8 cellular contexts compared by ENCODE assay signal in the genomic region with DNA sequence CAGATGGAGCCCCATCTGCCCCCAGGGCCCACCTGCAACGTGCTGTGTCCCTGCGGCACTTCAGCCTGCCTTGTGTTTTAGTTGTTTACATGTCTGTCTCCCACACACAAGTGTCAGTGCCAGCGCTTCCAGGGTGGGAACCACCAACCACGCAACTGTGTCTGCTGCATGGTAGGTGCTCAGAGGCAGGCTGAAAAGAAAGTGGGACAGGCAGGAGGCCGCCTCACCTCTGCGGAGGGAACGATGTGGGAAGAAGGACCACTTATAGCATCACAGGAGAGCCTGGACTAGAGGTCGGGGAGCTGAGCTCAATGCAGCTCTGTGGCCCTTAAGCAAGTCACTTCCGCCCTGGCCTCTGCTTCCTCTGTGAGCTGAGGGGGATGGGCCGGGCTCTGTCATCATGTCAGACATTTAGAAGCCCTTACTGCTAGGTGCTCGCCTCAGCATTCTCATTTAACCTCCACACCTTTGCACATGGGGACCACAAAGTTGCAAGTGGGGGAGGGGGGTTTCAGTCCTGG. TPM values are rescaled to one million over a fixed set of nuclear protein-coding genes. Genes with fewer than 3 reads are reported as not detected.
DNase-seq lines count a peak whose midpoint lies in the region; ATAC-seq and TF ChIP-seq lines count a peak whose summit lies in the region.

No MANE protein-coding gene starts in this region.

- H3K27ac ChIP-seq in right cardiac atrium (ENCODE audit: low read length) (peak overlapping the region; percentile 24), prostate gland (no peak overlapping the region)

- peak; percentile 97 for ATAC-seq in activated T-cell treated with anti-CD3 and anti-CD28 coated beads, Interleukin-2, amount 50 U/mL, for 4 hours
- ATAC-seq in right cardiac atrium = peak in 1 of 2 donors; percentile 24
- ATAC-seq in HG03025 (IDR thresholded peaks at IDR 0.05; ENCODE audit: low FRiP score, unreplicated experiment) = no peak

- H3K9me3 Mint-ChIP-seq in activated T-cell treated with anti-CD3 and anti-CD28 coated beads, Interleukin-2, amount 50 U/mL, for 4 hours = no peaks in the 10 kb centered on the region

- peaks cover 34% of the 10 kb centered on the region for H3K4me1 ChIP-seq in right cardiac atrium (ENCODE audit: control insufficient read depth, insufficient read depth, low read length)
- peaks cover 3% of the 10 kb centered on the region for H3K4me1 ChIP-seq in prostate gland (replicated peaks)

- H3K27me3 Mint-ChIP-seq in activated T-cell treated with anti-CD3 and anti-CD28 coated beads, Interleukin-2, amount 50 U/mL, for 4 hours (ENCODE audit: low read depth) = no peaks in the 10 kb centered on the region

- peaks cover 3% of the 10 kb centered on the region for H3K36me3 Mint-ChIP-seq in activated T-cell treated with anti-CD3 and anti-CD28 coated beads, Interleukin-2, amount 50 U/mL, for 4 hours (ENCODE audit: insufficient read depth)

- H3K4me3 ChIP-seq in right cardiac atrium (ENCODE audit: low read length) (no peak overlapping the region), prostate gland (no peak overlapping the region)

- DNase-seq in GM10248 (ENCODE audit: extremely low spot score) (peak; percentile 75), NCI-H69 (lab: John Stamatoyannopoulos, UW) (peak; percentile 82), right cardiac atrium (peak; percentile 61 to 87 (median 79)), prostate gland (ENCODE audit: low spot score) (no peak), HuH-7 (ENCODE audit: low spot score) (no peak)
- peak; percentile 64 for DNase-seq in activated T-cell treated with anti-CD3 and anti-CD28 coated beads, Interleukin-2, amount 50 U/mL, for 4 hours
- DNase-seq in stimulated activated CD4-positive, alpha-beta T cell treated with anti-CD3 and anti-CD28 coated beads, Interleukin-4, amount 100 ng/mL, for 4 hours = peak; percentile 66 to 70

- intact Hi-C loops in right cardiac atrium (cut with DNase I) = no loop called here
- intact Hi-C loops in prostate gland (cut with DNase I) = no loop called here

- TF ChIP-seq CTCF in GM10248 (IDR thresholded peaks at IDR 0.05; ENCODE audit: control extremely low read depth, extremely low read depth, low read depth, missing control alignments) (no peak), prostate gland (IDR thresholded peaks at IDR 0.05) (no peak)

- H3K36me3 ChIP-seq in prostate gland = no peaks in the 10 kb centered on the region

- peaks cover 50% of the 10 kb centered on the region for H3K4me1 Mint-ChIP-seq in activated T-cell treated with anti-CD3 and anti-CD28 coated beads, Interleukin-2, amount 50 U/mL, for 4 hours (ENCODE audit: low read depth)

- H3K27me3 ChIP-seq in right cardiac atrium (ENCODE audit: control insufficient read depth, insufficient read depth) (no peaks in the 10 kb centered on the region), prostate gland (replicated peaks; ENCODE audit: insufficient read depth) (no peaks in the 10 kb centered on the region)

- WGBS in right cardiac atrium = 59% methylated on average over 11 of the region's 11 CpGs
- 71% methylated on average over 10 of the region's 11 CpGs for WGBS in prostate gland

- TF ChIP-seq POLR2A in prostate gland (IDR thresholded peaks at IDR 0.05) = no peak

- peak overlapping the region; percentile 78 for H3K4me3 Mint-ChIP-seq in activated T-cell treated with anti-CD3 and anti-CD28 coated beads, Interleukin-2, amount 50 U/mL, for 4 hours

- H3K9me3 ChIP-seq in right cardiac atrium (ENCODE audit: control insufficient read depth, low read length) (no peaks in the 10 kb centered on the region), prostate gland (no peaks in the 10 kb centered on the region)

- POLR2A ChIA-PET in GM10248 (lab: Yijun Ruan, JAX) = interaction anchor here (1.1 to 11.9 kb wide), 2 partner anchors 12 to 17 kb away, joined by 4 to 110 read pairs; a partner anchor contains a TSS

- CTCF ChIA-PET in GM10248 (lab: Yijun Ruan, JAX) = interaction anchor here (1.2 to 9.6 kb wide), 6 partner anchors 14 to 163 kb away, joined by 3 to 88 read pairs (median 6); a partner anchor contains a TSS

RNA-seq across cellular contexts. Expression of a gene that starts 17.8 kb away (rescaled TPM):
- 10 to 100 TPM; 19.8 to 21.0 (median 19.8) TPM for total RNA-seq in activated T-cell treated with anti-CD3 and anti-CD28 coated beads, Interleukin-2, amount 50 U/mL, for 4 hours
- total RNA-seq in right cardiac atrium (10 to 100 TPM; 22.8 to 39.3 (median 35.4) TPM), prostate gland (10 to 100 TPM; 22.9 to 30.4 TPM)
- polyA plus RNA-seq in right cardiac atrium = 21.5 TPM

Comparison
In these comparisons a context has a peak if more than half of its experiments do, and no peak if none do; other contexts are left out.
1. DNase-seq: peak in GM10248 (single experiment), NCI-H69 (single experiment), activated T-cell treated with anti-CD3 and anti-CD28 coated beads, Interleukin-2, amount 50 U/mL, for 4 hours (single experiment), right cardiac atrium (3 of 3) and stimulated activated CD4-positive, alpha-beta T cell treated with anti-CD3 and anti-CD28 coated beads, Interleukin-4, amount 100 ng/mL, for 4 hours (2 of 2); none in prostate gland (single experiment) and HuH-7 (single experiment).